ENCODE assay signal across 9 cellular contexts in the genomic region with DNA sequence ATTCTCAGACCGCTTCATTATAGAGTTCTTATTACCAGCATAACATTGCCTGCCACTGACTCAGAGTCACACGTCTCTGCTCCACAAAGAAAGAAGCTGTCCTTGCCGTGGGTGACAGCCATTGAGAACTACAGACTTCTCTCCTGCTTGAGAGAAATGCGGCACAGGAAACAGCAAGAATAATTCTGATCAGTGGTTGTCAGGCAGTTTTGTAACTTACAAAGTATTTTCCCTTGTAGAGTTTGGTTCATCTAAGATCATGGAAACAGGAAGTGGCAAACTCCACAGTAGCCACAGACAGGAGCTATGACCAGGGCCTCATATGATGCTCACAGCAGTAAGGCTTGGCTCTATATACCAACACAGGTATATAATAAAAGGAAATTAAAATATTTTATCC. TPM values are rescaled to one million over a fixed set of nuclear protein-coding genes. Genes with fewer than 3 reads are reported as not detected.
DNase-seq lines count a peak whose midpoint lies in the region; ATAC-seq and TF ChIP-seq lines count a peak whose summit lies in the region.
"Had no signal": no experiment of that assay in that cellular context is flagged by ENCODE, and none has a peak within 500 bp of the region (broad histone marks: within the 10 kb centered on the region; RNA-seq: fewer than 3 reads in every experiment).

No MANE protein-coding gene starts in this region.

- H4K20me1 ChIP-seq in DND-41 (ENCODE audit: insufficient read depth, low read length), result no peaks in the 10 kb centered on the region

- H3K9me3 ChIP-seq in DND-41 (ENCODE audit: insufficient read depth, low read length, severe bottlenecking), result no peaks in the 10 kb centered on the region

- H3K4me1 ChIP-seq in DND-41 (ENCODE audit: insufficient read depth, low read length), result peaks cover 25% of the 10 kb centered on the region

- TF ChIP-seq CTCF in DND-41 (IDR thresholded peaks at IDR 0.05; ENCODE audit: borderline replicate concordance, extremely low read depth, low read length, poor library complexity, severe bottlenecking), result no peak
- TF ChIP-seq CTCF in choroid plexus epithelial cell (conservative IDR thresholded peaks at IDR 0.05; ENCODE audit: low read depth, low read length), result no peak
- no peak for TF ChIP-seq CTCF in dorsolateral prefrontal cortex (IDR thresholded peaks at IDR 0.05 in 54 of 56, conservative IDR thresholded peaks at IDR 0.05 in 2 of 56; ENCODE audit: low read depth in 1 of 56, partially characterized antibody in 56 of 56)

- intact Hi-C loops in dorsolateral prefrontal cortex (cut with DNase I), result no loop called here

- H3K79me2 ChIP-seq in DND-41 (ENCODE audit: insufficient read depth, low read length), result no peaks in the 10 kb centered on the region

- ATAC-seq in DND-41 (ENCODE audit: insufficient read depth, low read depth), result peak; percentile 92
- ATAC-seq in GM21381 (IDR thresholded peaks at IDR 0.05; ENCODE audit: unreplicated experiment), result peak; percentile 60

- peak overlapping the region; percentile 30; the same call in 1 of the 2 replicates for H3K27ac ChIP-seq in DND-41 (ENCODE audit: low read length)
- no peak overlapping the region for H3K27ac ChIP-seq in dorsolateral prefrontal cortex

- no peak overlapping the region for H2AFZ ChIP-seq in DND-41 (ENCODE audit: low read depth, low read length)

- no peak overlapping the region for H3K4me2 ChIP-seq in DND-41 (ENCODE audit: insufficient read depth, low read length)

- H3K36me3 ChIP-seq in DND-41 (ENCODE audit: insufficient read depth, low read length), result peaks cover 12% of the 10 kb centered on the region; the same call in 1 of the 2 replicates

- no peak overlapping the region for H3K9ac ChIP-seq in DND-41 (ENCODE audit: low read depth, low read length)

- no peaks in the 10 kb centered on the region for H3K27me3 ChIP-seq in DND-41 (ENCODE audit: insufficient read depth, low read length, poor library complexity)
- no peaks in the 10 kb centered on the region for H3K27me3 ChIP-seq in dorsolateral prefrontal cortex

- DNase-seq in DND-41, result peak; percentile 41
- DNase-seq in LHCN-M2 (ENCODE audit: low read depth), result peak; percentile 3
- DNase-seq in choroid plexus epithelial cell (ENCODE audit: low read depth), result peak; percentile 60
- DNase-seq in NCI-H1436 treated with DMSO at 0.1 percent for 48 hours (lab: John Stamatoyannopoulos, UW), result no peak
- no peak for DNase-seq in dorsolateral prefrontal cortex
- no peak for DNase-seq in cerebellar cortex (ENCODE audit: low spot score)
- DNase-seq in NCI-H510A treated with DMSO at 0.1 percent for 48 hours (lab: John Stamatoyannopoulos, UW), result no peak
- DNase-seq: foreskin fibroblast had no signal

- H3K4me3 ChIP-seq in DND-41 (ENCODE audit: low read depth in 1 of 2, low read length in 2 of 2) (no peak overlapping the region), choroid plexus epithelial cell (ENCODE audit: low read depth, low read length) (no peak overlapping the region), dorsolateral prefrontal cortex (no peak overlapping the region)

RNA-seq across cellular contexts. Expression of gene KCNV2, which starts 47.1 kb away (rescaled TPM):
- total RNA-seq in LHCN-M2 (2014; rRNA removed) (not detected in 2 replicates), dorsolateral prefrontal cortex (under 1 TPM in 2 of 120 experiments, not detected in 118; 0.20 to 0.27 TPM)
- 0.05 TPM for polyA plus RNA-seq in LHCN-M2 (2012)

Comparison
In these comparisons a context has a peak if more than half of its experiments do, and no peak if none do; other contexts are left out.
1. DNase-seq: peak in DND-41 (single experiment), LHCN-M2 (single experiment) and choroid plexus epithelial cell (single experiment); none in NCI-H1436 treated with DMSO at 0.1 percent for 48 hours (single experiment), dorsolateral prefrontal cortex (0 of 10), cerebellar cortex (single experiment) and NCI-H510A treated with DMSO at 0.1 percent for 48 hours (single experiment).